Comparison of ENCODE assay signal across 4 cellular contexts in genomic region chr14:33685026-33685425, GRCh38.
"Had no signal": no experiment of that assay in that cellular context is flagged by ENCODE, and none has a peak within 500 bp of the region (broad histone marks: within the 10 kb centered on the region; RNA-seq: fewer than 3 reads in every experiment).

No MANE protein-coding gene starts in this region.

- H3K27me3 Mint-ChIP-seq: IgD-negative memory B cell had no signal

- H3K4me3 ChIP-seq: GM23338 had no signal

- DNase-seq: H9, HCEC 1CT had no signal

- H3K4me3 Mint-ChIP-seq: GM23338, H9, IgD-negative memory B cell had no signal

- H3K36me3 Mint-ChIP-seq: IgD-negative memory B cell had no signal

- H3K27ac Mint-ChIP-seq: GM23338, H9, IgD-negative memory B cell had no signal

- H3K9me3 Mint-ChIP-seq: GM23338, H9 had no signal

- H3K4me1 Mint-ChIP-seq: GM23338, IgD-negative memory B cell had no signal

- H2AFZ ChIP-seq: GM23338 had no signal

- ATAC-seq: GM23338 had no signal

- H3K4me2 ChIP-seq: GM23338 had no signal
